ENCODE assay signal across 8 cellular contexts in the genomic region with DNA sequence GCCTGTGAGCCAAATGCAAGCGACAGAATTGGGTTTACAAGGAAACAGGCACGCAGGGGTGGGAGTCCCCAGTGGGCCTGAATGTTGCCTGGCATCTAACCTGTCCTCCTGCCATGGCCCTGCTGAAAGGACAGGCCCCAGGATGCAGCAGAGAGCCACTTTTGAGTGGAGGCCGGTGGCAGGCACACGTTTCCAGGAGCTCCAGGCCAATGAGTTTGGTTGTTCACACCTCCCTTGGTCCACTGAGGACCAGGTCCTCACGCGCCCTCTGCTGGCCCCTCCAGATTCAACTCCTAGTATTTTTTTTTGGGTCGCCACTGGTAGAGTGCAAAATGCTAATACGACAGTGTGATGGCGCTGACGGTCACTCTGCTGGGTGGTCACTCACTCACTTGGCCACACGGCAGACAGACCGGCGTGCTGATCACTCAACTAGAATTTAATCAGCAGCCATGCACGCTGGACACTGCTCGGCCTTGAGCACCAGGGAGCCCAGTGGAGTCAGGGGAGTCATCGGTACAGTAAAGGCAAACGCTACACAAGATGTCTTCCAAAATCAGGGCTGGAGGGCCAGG.
DNase-seq lines count a peak whose midpoint lies in the region; ATAC-seq and TF ChIP-seq lines count a peak whose summit lies in the region.

No MANE protein-coding gene starts in this region.

- H3K9ac ChIP-seq in HCT116 (ENCODE audit: low read length) (no peak overlapping the region), neural cell (ENCODE audit: low read length) (no peak overlapping the region)

- H3K9me2 ChIP-seq in HCT116 (ENCODE audit: insufficient read depth) (no peaks in the 10 kb centered on the region), neural cell (ENCODE audit: insufficient read depth, low read length) (no peaks in the 10 kb centered on the region)

- no TSS peak for BruUV-seq in HCT116 (replicated peaks; lab: Mats Ljungman, UMichigan)

- WGBS in thyroid gland, 2 donors, result 64 to 72% methylated on average over 7 to 15 of the region's 17 CpGs

- no peak for TF ChIP-seq EP300 in neural cell (conservative IDR thresholded peaks at IDR 0.05; ENCODE audit: poor library complexity, severe bottlenecking)

- TF ChIP-seq POLR2A in HCT116 (IDR thresholded peaks at IDR 0.05; ENCODE audit: borderline replicate concordance, extremely low read depth, insufficient read depth, insufficient read length) (no peak), thyroid gland (IDR thresholded peaks at IDR 0.05) (no peak)

- H3K4me3 ChIP-seq in HCT116 (replicated peaks in 1 of 2; ENCODE audit: low read depth in 1 of 2, low read length in 2 of 2) (no peak overlapping the region), neural cell (ENCODE audit: low read length) (no peak overlapping the region), thyroid gland (replicated peaks in 1 of 3) (no peak overlapping the region)

- POLR2A ChIA-PET in HCT116 (lab: Charles Lee), result no interaction called here

- peaks cover 7 to 13% of the 10 kb centered on the region in 2 experiments for H3K4me1 ChIP-seq in HCT116 (ENCODE audit: control insufficient read depth in 1 of 2, insufficient read depth in 2 of 2, low read length in 2 of 2)
- peaks cover 0 to 5% of the 10 kb centered on the region in 2 donors for H3K4me1 ChIP-seq in thyroid gland

- H3K27ac ChIP-seq in HCT116 (ENCODE audit: low read depth, low read length), result no peak overlapping the region
- no peak overlapping the region for H3K27ac ChIP-seq in neural cell (ENCODE audit: low read length)
- H3K27ac ChIP-seq in thyroid gland, result no peak overlapping the region

- ATAC-seq in HCT116, result peak; percentile 90
- peak; percentile 58 for ATAC-seq in esophagus mucosa
- ATAC-seq in HG03457 (IDR thresholded peaks at IDR 0.05; ENCODE audit: unreplicated experiment), result no peak

- H3K79me2 ChIP-seq in HCT116 (ENCODE audit: insufficient read depth, low read length) (no peaks in the 10 kb centered on the region), neural cell (replicated peaks; ENCODE audit: insufficient read depth, low read length) (no peaks in the 10 kb centered on the region)

- CTCF ChIA-PET in HCT116 (lab: Charles Lee), result interaction anchor here (0.6 to 1.5 kb wide), 16 partner anchors 10 to 642 kb away, joined by 3 to 14 read pairs (median 3); no protein-coding TSS in a partner anchor

- TF ChIP-seq RAD21 in HCT116 (IDR thresholded peaks at IDR 0.05; ENCODE audit: low read depth), result peak; percentile 72
- TF ChIP-seq RAD21 in neural cell (conservative IDR thresholded peaks at IDR 0.05), result peak; percentile 49

- H3K4me2 ChIP-seq in HCT116 (ENCODE audit: low read length), result no peak overlapping the region
- no peak overlapping the region for H3K4me2 ChIP-seq in neural cell (ENCODE audit: low read length)

- intact Hi-C loops in HCT116 (cut with micrococcal nuclease), result loop anchor here (1.0 kb wide), 2 partner anchors 252 to 637 kb away; no protein-coding TSS in a partner anchor
- intact Hi-C loops in thyroid gland (cut with DNase I), result no loop called here

- H3K36me3 ChIP-seq in HCT116 (ENCODE audit: control insufficient read depth in 1 of 2, insufficient read depth in 2 of 2, low read length in 2 of 2) (no peaks in the 10 kb centered on the region), neural cell (ENCODE audit: insufficient read depth, low read length) (peaks cover 14% of the 10 kb centered on the region), thyroid gland (peaks cover 0 to 7% of the 10 kb centered on the region in 2 donors)

- H3K27me3 ChIP-seq in HCT116 (ENCODE audit: insufficient read depth, low read length) (no peaks in the 10 kb centered on the region), neural cell (ENCODE audit: insufficient read depth, low read depth, low read length) (no peaks in the 10 kb centered on the region), thyroid gland (no peaks in the 10 kb centered on the region)

- TF ChIP-seq CTCF in HCT116 (IDR thresholded peaks at IDR 0.05 in 2 of 3, conservative IDR thresholded peaks at IDR 0.05 in 1 of 3; ENCODE audit: borderline replicate concordance in 1 of 3, insufficient read depth in 1 of 3, low read depth in 2 of 3, low read length in 2 of 3) (peak; percentile 76 to 89 (median 77)), neural cell (IDR thresholded peaks at IDR 0.05; ENCODE audit: poor library complexity, severe bottlenecking) (peak; percentile 63), thyroid gland (IDR thresholded peaks at IDR 0.05) (peak in 4 of 6 experiments; percentile 5 to 50 (median 38))

- no peaks in the 10 kb centered on the region for H4K20me1 ChIP-seq in HCT116 (ENCODE audit: insufficient read depth)
- H4K20me1 ChIP-seq in neural cell (ENCODE audit: insufficient read depth), result no peaks in the 10 kb centered on the region

- RAD21 ChIA-PET in HCT116 (lab: Charles Lee; ENCODE audit: low non-redundant PET in 1 of 2, low total read pairs in 2 of 2, uncharacterized antibody in 2 of 2, unreplicated experiment in 2 of 2), result interaction anchor here (0.6 to 2.1 kb wide), 8 partner anchors 238 to 637 kb away, joined by 3 to 5 read pairs (median 4); no protein-coding TSS in a partner anchor

- DNase-seq in COLO829 (ENCODE audit: low spot score) (peak; percentile 87), HCT116 (ENCODE audit: low read depth, low spot score) (peak; percentile 61), NOMO-1 treated with DMSO at 0.1 percent for 48 hours (lab: John Stamatoyannopoulos, UW; ENCODE audit: unreplicated experiment) (peak; percentile 43), thyroid gland (peak; percentile 42 to 47)
- peak; percentile 37 to 44 (median 39) for DNase-seq in activated CD8-positive, alpha-beta memory T cell treated with anti-CD3 and anti-CD28 coated beads for 48 hours (ENCODE audit: low read depth in 2 of 3, low spot score in 2 of 3)

- H3K9me3 ChIP-seq in HCT116 (ENCODE audit: control insufficient read depth in 1 of 2, insufficient read depth in 1 of 2, low read depth in 1 of 2, low read length in 2 of 2), result no peaks in the 10 kb centered on the region
- H3K9me3 ChIP-seq in neural cell (ENCODE audit: low read length), result no peaks in the 10 kb centered on the region
- no peaks in the 10 kb centered on the region for H3K9me3 ChIP-seq in thyroid gland

- no peaks in the 10 kb centered on the region for H3F3A ChIP-seq in neural cell (ENCODE audit: insufficient read depth, low read length, poor library complexity, severe bottlenecking)

- H2AFZ ChIP-seq in HCT116 (ENCODE audit: low read depth, low read length, poor library complexity, severe bottlenecking), result no peak overlapping the region
- H2AFZ ChIP-seq in neural cell (ENCODE audit: low read depth, low read length), result no peak overlapping the region

TF ChIP-seq in HCT116, 20 proteins besides CTCF, POLR2A, EP300 and RAD21 (continues in another document):
- TF ChIP-seq MAX (IDR thresholded peaks at IDR 0.05), result 0 out of 2 replicates have a peak, but pooled peaks have one; percentile 28

TF ChIP-seq in neural cell, 6 proteins besides CTCF, POLR2A, EP300 and RAD21:
- TF ChIP-seq SMC3 (conservative IDR thresholded peaks at IDR 0.05; ENCODE audit: poor library complexity) (peak; percentile 71), MXI1 (conservative IDR thresholded peaks at IDR 0.05; ENCODE audit: poor library complexity, severe bottlenecking) (no peak), POLR2AphosphoS5 (IDR thresholded peaks at IDR 0.05) (no peak), TAF1 (IDR thresholded peaks at IDR 0.05; ENCODE audit: low read depth) (no peak), EZH2 (IDR thresholded peaks at IDR 0.05; ENCODE audit: borderline replicate concordance, insufficient read depth, low read length, poor library complexity, severe bottlenecking) (no peak), REST (IDR thresholded peaks at IDR 0.05; ENCODE audit: borderline replicate concordance) (no peak)
